9 cellular contexts compared by ENCODE assay signal in the genomic region with DNA sequence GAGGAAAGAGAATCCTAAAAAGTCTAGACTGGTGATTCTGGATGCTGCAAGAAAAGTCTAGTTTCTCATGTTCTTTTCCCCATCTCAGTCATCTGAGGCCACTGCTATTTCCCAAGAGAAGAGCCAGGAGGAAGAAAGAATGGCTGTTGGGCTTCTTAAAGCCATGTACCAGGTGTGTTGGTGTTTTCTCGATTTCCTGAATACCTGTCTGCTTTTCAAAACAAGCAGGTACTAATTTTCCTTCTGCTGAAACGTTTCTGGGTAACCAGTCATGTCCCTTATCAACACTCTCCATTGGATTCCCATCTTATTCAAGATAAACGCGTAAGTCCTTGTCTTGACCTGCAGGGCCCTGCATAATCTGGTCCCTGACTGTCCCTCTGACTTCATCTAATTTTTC. TPM values are rescaled to one million over a fixed set of nuclear protein-coding genes. Genes with fewer than 3 reads are reported as not detected.
DNase-seq lines count a peak whose midpoint lies in the region; ATAC-seq and TF ChIP-seq lines count a peak whose summit lies in the region.
"Had no signal": no experiment of that assay in that cellular context is flagged by ENCODE, and none has a peak within 500 bp of the region (broad histone marks: within the 10 kb centered on the region; RNA-seq: fewer than 3 reads in every experiment).

No MANE protein-coding gene starts in this region.

- H3K4me3 ChIP-seq in iPS-15b (ENCODE audit: low read depth, low read length) = peak overlapping the region; percentile 99
- H3K4me3 ChIP-seq in stomach = peak overlapping the region in 3 of 4 donors; percentile 67 to 98 (median 72)

- TF ChIP-seq CTCF in stomach (IDR thresholded peaks at IDR 0.05) = no peak

- POLR2A ChIA-PET in activated CD4-positive, alpha-beta memory T cell treated with anti-CD3 and anti-CD28 coated beads for 36 hours (lab: Charles Lee) = no interaction called here

- H3K9me3 ChIP-seq in iPS-15b (ENCODE audit: control insufficient read depth, insufficient read depth, low read length) = no peaks in the 10 kb centered on the region
- peaks cover 5 to 43% (median 23%) of the 10 kb centered on the region in 4 donors for H3K9me3 ChIP-seq in stomach

- peaks cover 12% of the 10 kb centered on the region for H3K36me3 Mint-ChIP-seq in activated T-cell treated with anti-CD3 and anti-CD28 coated beads, Interleukin-2, amount 50 U/mL, for 4 hours (ENCODE audit: insufficient read depth)
- H3K36me3 Mint-ChIP-seq in activated CD4-positive, alpha-beta memory T cell treated with anti-CD3 and anti-CD28 coated beads for 36 hours = peaks cover 18% of the 10 kb centered on the region

- H3K27ac Mint-ChIP-seq in activated CD4-positive, alpha-beta memory T cell treated with anti-CD3 and anti-CD28 coated beads for 36 hours = no peak overlapping the region

- CTCF ChIA-PET in activated CD4-positive, alpha-beta memory T cell treated with anti-CD3 and anti-CD28 coated beads for 36 hours (lab: Charles Lee) = no interaction called here

- ATAC-seq in activated T-cell treated with anti-CD3 and anti-CD28 coated beads, Interleukin-2, amount 50 U/mL, for 4 hours = no peak
- ATAC-seq in GM18520 (IDR thresholded peaks at IDR 0.05; ENCODE audit: unreplicated experiment) (no peak), HG02938 (IDR thresholded peaks at IDR 0.05; ENCODE audit: unreplicated experiment) (no peak)

- H3K4me1 Mint-ChIP-seq in activated T-cell treated with anti-CD3 and anti-CD28 coated beads, Interleukin-2, amount 50 U/mL, for 4 hours (ENCODE audit: low read depth) = peaks cover 35% of the 10 kb centered on the region
- peaks cover 29% of the 10 kb centered on the region for H3K4me1 Mint-ChIP-seq in activated CD4-positive, alpha-beta memory T cell treated with anti-CD3 and anti-CD28 coated beads for 36 hours (ENCODE audit: low read depth)

- H3K4me1 ChIP-seq in iPS-15b (ENCODE audit: control insufficient read depth, insufficient read depth, low read length) = no peaks in the 10 kb centered on the region
- peaks cover 4 to 37% (median 30%) of the 10 kb centered on the region in 4 donors for H3K4me1 ChIP-seq in stomach

- H3K27me3 ChIP-seq in iPS-15b (ENCODE audit: control insufficient read depth, insufficient read depth, low read length) = no peaks in the 10 kb centered on the region
- no peaks in the 10 kb centered on the region for H3K27me3 ChIP-seq in stomach

- peaks cover 5% of the 10 kb centered on the region for H3K9me3 Mint-ChIP-seq in activated T-cell treated with anti-CD3 and anti-CD28 coated beads, Interleukin-2, amount 50 U/mL, for 4 hours
- peaks cover 8% of the 10 kb centered on the region for H3K9me3 Mint-ChIP-seq in activated CD4-positive, alpha-beta memory T cell treated with anti-CD3 and anti-CD28 coated beads for 36 hours

- intact Hi-C loops in activated CD4-positive, alpha-beta memory T cell treated with anti-CD3 and anti-CD28 coated beads for 36 hours (cut with micrococcal nuclease) = no loop called here
- intact Hi-C loops in stomach (cut with DNase I; ENCODE audit: low total_unique reads) = no loop called here

- TF ChIP-seq POLR2A in stomach (IDR thresholded peaks at IDR 0.05) = no peak

- H3K27ac ChIP-seq in stomach = peak overlapping the region in 3 of 5 donors; percentile 85 to 90 (median 89)

- 75 to 81% (median 79%) methylated on average over 4 of the region's 4 CpGs for WGBS in stomach, 5 donors

- H3K36me3 ChIP-seq in iPS-15b (ENCODE audit: control insufficient read depth, insufficient read depth, low read length) = no peaks in the 10 kb centered on the region
- peaks cover 0 to 40% (median 29%) of the 10 kb centered on the region in 4 donors for H3K36me3 ChIP-seq in stomach

- TF ChIP-seq EP300 in stomach (IDR thresholded peaks at IDR 0.05) = no peak

- peak overlapping the region; percentile 94 for H3K4me3 Mint-ChIP-seq in activated T-cell treated with anti-CD3 and anti-CD28 coated beads, Interleukin-2, amount 50 U/mL, for 4 hours
- peak overlapping the region; percentile 92 for H3K4me3 Mint-ChIP-seq in activated CD4-positive, alpha-beta memory T cell treated with anti-CD3 and anti-CD28 coated beads for 36 hours

- H3K27me3 Mint-ChIP-seq in activated T-cell treated with anti-CD3 and anti-CD28 coated beads, Interleukin-2, amount 50 U/mL, for 4 hours (ENCODE audit: low read depth) = no peaks in the 10 kb centered on the region
- no peaks in the 10 kb centered on the region for H3K27me3 Mint-ChIP-seq in activated CD4-positive, alpha-beta memory T cell treated with anti-CD3 and anti-CD28 coated beads for 36 hours

- peak overlapping the region; percentile 85 for H3K9ac ChIP-seq in iPS-15b (ENCODE audit: low read depth, low read length)

- no peak for DNase-seq in activated T-cell treated with anti-CD3 and anti-CD28 coated beads, Interleukin-2, amount 50 U/mL, for 4 hours
- no peak for DNase-seq in activated T-cell treated with anti-CD3 and anti-CD28 coated beads, Interleukin-2, amount 50 U/mL, for 1 hour
- DNase-seq in activated CD4-positive, alpha-beta memory T cell treated with anti-CD3 and anti-CD28 coated beads for 36 hours = no peak
- DNase-seq in stomach = no peak
- no peak for DNase-seq in NCI-H345 treated with DMSO at 0.1 percent for 48 hours (lab: John Stamatoyannopoulos, UW; ENCODE audit: unreplicated experiment)
- DNase-seq: central memory CD4-positive, alpha-beta T cell had no signal

RNA-seq across cellular contexts. Expression of a gene that starts 1.1 kb away (rescaled TPM):
- total RNA-seq in activated T-cell treated with anti-CD3 and anti-CD28 coated beads, Interleukin-2, amount 50 U/mL, for 4 hours = 1 to 10 TPM; 3.2 to 3.8 (median 3.3) TPM
- total RNA-seq in activated CD4-positive, alpha-beta memory T cell treated with anti-CD3 and anti-CD28 coated beads for 36 hours = 1 to 10 TPM; 4.3 TPM
- total RNA-seq in stomach = 10 to 100 TPM in 2 of 5 donors, 1 to 10 TPM in 3; 3.8 to 17.1 (median 8.8) TPM
- 1 to 10 TPM; 1.4 to 2.4 (median 1.6) TPM for polyA plus RNA-seq in stomach

RNA-seq across cellular contexts. Expression of a gene that starts 3.0 kb away (rescaled TPM):
- 1 to 10 TPM; 4.8 to 5.3 (median 5.1) TPM for total RNA-seq in activated T-cell treated with anti-CD3 and anti-CD28 coated beads, Interleukin-2, amount 50 U/mL, for 4 hours
- 1 to 10 TPM; 5.3 to 7.2 TPM for total RNA-seq in activated CD4-positive, alpha-beta memory T cell treated with anti-CD3 and anti-CD28 coated beads for 36 hours
- total RNA-seq in stomach = 10 to 100 TPM in 1 of 5 donors, 1 to 10 TPM in 2, not detected in 2; 2.0 to 25.4 (median 7.2) TPM
- 1 to 10 TPM; 1.7 to 2.6 (median 2.1) TPM for polyA plus RNA-seq in stomach

RNA-seq across cellular contexts. Expression of a gene that starts 36.5 kb away (rescaled TPM):
- 1 to 10 TPM; 2.2 to 3.4 (median 3.2) TPM for total RNA-seq in activated T-cell treated with anti-CD3 and anti-CD28 coated beads, Interleukin-2, amount 50 U/mL, for 4 hours
- total RNA-seq in activated CD4-positive, alpha-beta memory T cell treated with anti-CD3 and anti-CD28 coated beads for 36 hours = 1 to 10 TPM; 2.4 to 3.4 TPM
- 10 to 100 TPM in 3 of 5 donors, 1 to 10 TPM in 1, under 1 TPM in 1; 0.29 to 46.4 (median 13.4) TPM for total RNA-seq in stomach
- polyA plus RNA-seq in stomach = 1 to 10 TPM in 2 of 3 donors, under 1 TPM in 1; 0.81 to 3.0 (median 1.8) TPM
